In genomic region chr1:181129771-181130606, GRCh38 we compare ENCODE assay signal across 1 cellular context.
TF ChIP-seq lines count a peak whose summit lies in the region.

No MANE protein-coding gene starts in this region.

TF ChIP-seq in K562, 482 proteins besides CTCF, POLR2A, EP300 and RAD21 (continued from another document and continues in another):
- TF ChIP-seq ARID4B (CRISPR knock-in tag; IDR thresholded peaks at IDR 0.05), result no peak
- no peak for TF ChIP-seq HIVEP1 (CRISPR knock-in tag; IDR thresholded peaks at IDR 0.05)
- no peak for TF ChIP-seq ZSCAN32 (CRISPR knock-in tag; IDR thresholded peaks at IDR 0.05)
- TF ChIP-seq HDAC8 (tag; IDR thresholded peaks at IDR 0.05), result no peak
- TF ChIP-seq MTA2 (IDR thresholded peaks at IDR 0.05; ENCODE audit: low read depth), result peak; percentile 88
- peak; percentile 97 for TF ChIP-seq ZNF316 (IDR thresholded peaks at IDR 0.05)
- TF ChIP-seq ZNF398 (CRISPR knock-in tag; IDR thresholded peaks at IDR 0.05), result no peak
- TF ChIP-seq ZNF740 (CRISPR knock-in tag; IDR thresholded peaks at IDR 0.05), result peak; percentile 75; the same call in 1 of the 2 replicates
- TF ChIP-seq ZNF740 (tag; IDR thresholded peaks at IDR 0.05), result no peak
- no peak for TF ChIP-seq CSDE1 (IDR thresholded peaks at IDR 0.05)
- no peak for TF ChIP-seq LARP7 (IDR thresholded peaks at IDR 0.05)
- no peak for TF ChIP-seq USF2 (CRISPR knock-in tag; IDR thresholded peaks at IDR 0.05)
- TF ChIP-seq MEF2D (tag; conservative IDR thresholded peaks at IDR 0.05; ENCODE audit: low read depth), result peak; percentile 69; the same call in 1 of the 2 replicates
- no peak for TF ChIP-seq NR4A1 (CRISPR knock-in tag; IDR thresholded peaks at IDR 0.05)
- TF ChIP-seq NR4A1 (tag; IDR thresholded peaks at IDR 0.05), result no peak
- no peak for TF ChIP-seq MXD1 (CRISPR knock-in tag; IDR thresholded peaks at IDR 0.05; ENCODE audit: borderline replicate concordance, poor library complexity, severe bottlenecking)
- TF ChIP-seq GATAD2A (IDR thresholded peaks at IDR 0.05), result peak; percentile 77; the same call in 1 of the 2 replicates
- TF ChIP-seq MTF1 (CRISPR knock-in tag; IDR thresholded peaks at IDR 0.05; ENCODE audit: borderline replicate concordance), result no peak
- TF ChIP-seq ZNF41 (CRISPR knock-in tag; conservative IDR thresholded peaks at IDR 0.05), result no peak
- no peak for TF ChIP-seq HNRNPUL1 (IDR thresholded peaks at IDR 0.05; ENCODE audit: low read length)
- TF ChIP-seq HNRNPL (IDR thresholded peaks at IDR 0.05; ENCODE audit: low read depth, low read length), result no peak
- TF ChIP-seq CC2D1A (IDR thresholded peaks at IDR 0.05), result no peak
- TF ChIP-seq ZNF518B (CRISPR knock-in tag; IDR thresholded peaks at IDR 0.05), result no peak
- no peak for TF ChIP-seq CREB1 (IDR thresholded peaks at IDR 0.05)
- TF ChIP-seq CREB1 (CRISPR knock-in tag; IDR thresholded peaks at IDR 0.05), result no peak
- no peak for TF ChIP-seq ZNF444 (CRISPR knock-in tag; IDR thresholded peaks at IDR 0.05)
- no peak for TF ChIP-seq ZNF717 (CRISPR knock-in tag; IDR thresholded peaks at IDR 0.05)
- TF ChIP-seq FOXP1 (CRISPR knock-in tag; IDR thresholded peaks at IDR 0.05), result no peak
- no peak; the same call in 1 of the 2 replicates for TF ChIP-seq HMG20A (CRISPR knock-in tag; conservative IDR thresholded peaks at IDR 0.05)
- no peak for TF ChIP-seq ZNF3 (CRISPR knock-in tag; IDR thresholded peaks at IDR 0.05)
- no peak for TF ChIP-seq ZNF79 (CRISPR knock-in tag; IDR thresholded peaks at IDR 0.05; ENCODE audit: low read depth)
- TF ChIP-seq NFATC3 (IDR thresholded peaks at IDR 0.05), result no peak
- no peak for TF ChIP-seq YY1 (IDR thresholded peaks at IDR 0.05; ENCODE audit: borderline replicate concordance in 1 of 3, control insufficient read depth in 1 of 3, extremely low read depth in 1 of 3, insufficient read depth in 3 of 3, insufficient read length in 1 of 3, insufficient replicate concordance in 2 of 3, low read depth in 1 of 3, low read length in 2 of 3)
- TF ChIP-seq ZNF175 (CRISPR knock-in tag; IDR thresholded peaks at IDR 0.05; ENCODE audit: low read depth), result no peak
- TF ChIP-seq TSHZ1 (CRISPR knock-in tag; IDR thresholded peaks at IDR 0.05), result no peak
- TF ChIP-seq ZNF347 (CRISPR knock-in tag; IDR thresholded peaks at IDR 0.05; ENCODE audit: low read depth), result no peak
- TF ChIP-seq PURB (CRISPR knock-in tag; IDR thresholded peaks at IDR 0.05; ENCODE audit: low read depth), result no peak
- peak; percentile 95 to 100 for TF ChIP-seq RCOR1 (IDR thresholded peaks at IDR 0.05; ENCODE audit: borderline replicate concordance in 1 of 2, low read depth in 2 of 2, low read length in 2 of 2)
- no peak for TF ChIP-seq ZNF174 (CRISPR knock-in tag; IDR thresholded peaks at IDR 0.05)
- no peak for TF ChIP-seq ZNF766 (CRISPR knock-in tag; conservative IDR thresholded peaks at IDR 0.05)
- TF ChIP-seq PRMT5 (CRISPR knock-in tag; IDR thresholded peaks at IDR 0.05), result no peak
- TF ChIP-seq ZFP91 (CRISPR knock-in tag; IDR thresholded peaks at IDR 0.05), result no peak; the same call in 1 of the 2 replicates
- peak; percentile 87 for TF ChIP-seq BHLHE40 (IDR thresholded peaks at IDR 0.05; ENCODE audit: low read length)
- TF ChIP-seq GABPB1 (CRISPR knock-in tag; IDR thresholded peaks at IDR 0.05), result no peak
- TF ChIP-seq EWSR1 (IDR thresholded peaks at IDR 0.05; ENCODE audit: borderline replicate concordance, low read depth, partially characterized antibody), result no peak
- TF ChIP-seq WHSC1 (IDR thresholded peaks at IDR 0.05; ENCODE audit: low read length), result no peak
- TF ChIP-seq XRCC4 (IDR thresholded peaks at IDR 0.05; ENCODE audit: extremely low read depth, insufficient read depth, insufficient read length), result no peak
- no peak; the same call in none of the 2 replicates for TF ChIP-seq ZBTB17 (CRISPR knock-in tag; IDR thresholded peaks at IDR 0.05)
- peak; percentile 36; the same call in 1 of the 2 replicates for TF ChIP-seq OTX1 (CRISPR knock-in tag; IDR thresholded peaks at IDR 0.05)
- TF ChIP-seq SLC30A9 (CRISPR knock-in tag; IDR thresholded peaks at IDR 0.05), result no peak
- TF ChIP-seq SETDB1 (IDR thresholded peaks at IDR 0.05; ENCODE audit: low read length), result no peak
- TF ChIP-seq TSC22D4 (tag; IDR thresholded peaks at IDR 0.05), result no peak
- no peak for TF ChIP-seq CCAR2 (IDR thresholded peaks at IDR 0.05; ENCODE audit: low read depth, low read length)
- TF ChIP-seq ID3 (CRISPR knock-in tag; IDR thresholded peaks at IDR 0.05), result no peak
- TF ChIP-seq ID3 (tag; IDR thresholded peaks at IDR 0.05), result no peak
- TF ChIP-seq ZBTB8A (IDR thresholded peaks at IDR 0.05; ENCODE audit: partially characterized antibody), result no peak
- no peak for TF ChIP-seq HDAC6 (IDR thresholded peaks at IDR 0.05; ENCODE audit: low read depth, low read length)
- TF ChIP-seq DNMT1 (IDR thresholded peaks at IDR 0.05), result no peak
- TF ChIP-seq COPS2 (conservative IDR thresholded peaks at IDR 0.05), result no peak
